2 cellular contexts compared by ENCODE assay signal in genomic region chr4:4443821-4444220, GRCh38.
TF ChIP-seq lines count a peak whose summit lies in the region.

No MANE protein-coding gene starts in this region.

TF ChIP-seq in A549, 52 proteins besides CTCF, POLR2A, EP300 and RAD21:
- peak; percentile 91 for TF ChIP-seq NFE2L2 (conservative IDR thresholded peaks at IDR 0.05; ENCODE audit: low read length)
- peak; percentile 98 for TF ChIP-seq MAFK (IDR thresholded peaks at IDR 0.05; ENCODE audit: partially characterized antibody)
- no peak for TF ChIP-seq FOSL2 (IDR thresholded peaks at IDR 0.05)
- 0 out of 2 replicates have a peak, but pooled peaks have one; percentile 9 for TF ChIP-seq FOSL2 (CRISPR knock-in tag; IDR thresholded peaks at IDR 0.05)
- no peak for TF ChIP-seq TFCP2L1 (CRISPR knock-in tag; IDR thresholded peaks at IDR 0.05)

TF ChIP-seq in HCT116, 20 proteins besides CTCF, POLR2A, EP300 and RAD21:
- TF ChIP-seq ZNF274 (IDR thresholded peaks at IDR 0.05; ENCODE audit: low read depth, low read length) (no peak), YY1 (IDR thresholded peaks at IDR 0.05; ENCODE audit: extremely low read depth, insufficient replicate concordance, low read depth, low read length) (no peak), ZFX (IDR thresholded peaks at IDR 0.05) (no peak)
TF ChIP-seq in HCT116: peak in this region for 0.
